ENCODE assay signal across 23 cellular contexts in the genomic region with DNA sequence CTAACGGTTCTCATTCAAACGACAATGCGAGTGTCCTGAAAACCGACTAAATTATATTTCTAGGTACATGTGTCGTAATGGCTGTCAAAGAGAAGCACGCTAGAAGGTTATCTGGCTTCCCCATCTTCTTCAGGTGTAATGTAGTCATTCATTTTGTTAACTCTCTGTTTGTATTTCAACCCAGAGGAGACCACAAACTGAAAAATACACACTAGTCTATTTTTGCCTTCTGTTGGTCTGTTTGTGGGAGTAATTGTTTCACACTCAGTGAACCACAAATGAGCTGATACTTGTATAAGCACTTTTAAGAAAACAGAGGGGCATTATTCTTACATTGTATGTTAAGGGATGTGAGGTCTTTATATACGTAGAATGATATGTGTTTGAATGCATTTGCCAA.
DNase-seq lines count a peak whose midpoint lies in the region; ATAC-seq and TF ChIP-seq lines count a peak whose summit lies in the region.
"Had no signal": no experiment of that assay in that cellular context is flagged by ENCODE, and none has a peak within 500 bp of the region (broad histone marks: within the 10 kb centered on the region; RNA-seq: fewer than 3 reads in every experiment).

No MANE protein-coding gene starts in this region.

- H2AFZ ChIP-seq in Loucy (ENCODE audit: low read length), result peak overlapping the region; percentile 73
- H2AFZ ChIP-seq: GM23248 had no signal

- no peaks in the 10 kb centered on the region for H3K9me2 ChIP-seq in Loucy (replicated peaks; ENCODE audit: low read depth, low read length)
- H3K9me2 ChIP-seq: SK-N-SH had no signal

- H3K27me3 Mint-ChIP-seq in activated CD4-positive, alpha-beta T cell treated with anti-CD3 and anti-CD28 coated beads, Interleukin-2, amount 10 ng/mL, durations not matched to agents 24 days and 14 days, result peaks cover 12% of the 10 kb centered on the region
- H3K27me3 Mint-ChIP-seq in endodermal cell (ENCODE audit: insufficient read depth), result peaks cover 9% of the 10 kb centered on the region
- H3K27me3 Mint-ChIP-seq: B cell had no signal

- peaks cover 62% of the 10 kb centered on the region for H3K4me1 ChIP-seq in Loucy (ENCODE audit: insufficient read depth, low read length, poor library complexity, severe bottlenecking)
- H3K4me1 ChIP-seq in endodermal cell (ENCODE audit: control insufficient read depth, insufficient read depth, low read length), result no peaks in the 10 kb centered on the region
- H3K4me1 ChIP-seq: right lobe of liver had no signal

- peaks cover 7% of the 10 kb centered on the region for H3K9me3 Mint-ChIP-seq in activated CD4-positive, alpha-beta T cell treated with anti-CD3 and anti-CD28 coated beads, Interleukin-2, amount 10 ng/mL, durations not matched to agents 24 days and 14 days
- peaks cover 7% of the 10 kb centered on the region for H3K9me3 Mint-ChIP-seq in endodermal cell
- H3K9me3 Mint-ChIP-seq: activated naive CD4-positive, alpha-beta T cell treated with anti-CD3 and anti-CD28 coated beads for 36 hours had no signal

- H3K4me3 Mint-ChIP-seq in activated CD4-positive, alpha-beta T cell treated with anti-CD3 and anti-CD28 coated beads, Interleukin-2, amount 10 ng/mL, durations not matched to agents 24 days and 14 days, result peak overlapping the region; percentile 13
- H3K4me3 Mint-ChIP-seq in endodermal cell, result no peak overlapping the region
- H3K4me3 Mint-ChIP-seq: activated naive CD4-positive, alpha-beta T cell treated with anti-CD3 and anti-CD28 coated beads for 36 hours; B cell had no signal

- H3K27ac Mint-ChIP-seq in activated CD4-positive, alpha-beta T cell treated with anti-CD3 and anti-CD28 coated beads, Interleukin-2, amount 10 ng/mL, durations not matched to agents 24 days and 14 days, result peak overlapping the region; percentile 61
- H3K27ac Mint-ChIP-seq in endodermal cell, result no peak overlapping the region
- H3K27ac Mint-ChIP-seq: activated naive CD4-positive, alpha-beta T cell treated with anti-CD3 and anti-CD28 coated beads for 36 hours; B cell had no signal

- H3K36me3 Mint-ChIP-seq in activated CD4-positive, alpha-beta T cell treated with anti-CD3 and anti-CD28 coated beads, Interleukin-2, amount 10 ng/mL, durations not matched to agents 24 days and 14 days (ENCODE audit: low read depth), result peaks cover 9% of the 10 kb centered on the region
- peaks cover 2% of the 10 kb centered on the region for H3K36me3 Mint-ChIP-seq in endodermal cell (ENCODE audit: low read depth)

- no peak overlapping the region for H3K4me3 ChIP-seq in Loucy (ENCODE audit: low read length, poor library complexity, severe bottlenecking)
- H3K4me3 ChIP-seq in endodermal cell (ENCODE audit: low read length), result peak overlapping the region; percentile 29
- H3K4me3 ChIP-seq: GM23248, right lobe of liver had no signal

- H4K20me1 ChIP-seq in Loucy (ENCODE audit: insufficient read depth, low read length, poor library complexity, severe bottlenecking), result no peaks in the 10 kb centered on the region

- intact Hi-C loops in activated CD4-positive, alpha-beta T cell treated with anti-CD3 and anti-CD28 coated beads, Interleukin-2, amount 10 ng/mL, durations not matched to agents 24 days and 14 days (cut with micrococcal nuclease), result loop anchor here (1.0 to 5.0 kb wide), 3 partner anchors 22 to 112 kb away; no protein-coding TSS in a partner anchor
- intact Hi-C loops in left cardiac atrium (cut with DNase I), result no loop called here

- H3K4me2 ChIP-seq in Loucy (ENCODE audit: low read depth, low read length, poor library complexity, severe bottlenecking), result peak overlapping the region; percentile 56
- H3K4me2 ChIP-seq: SK-N-SH had no signal

- no peaks in the 10 kb centered on the region for H3K79me2 ChIP-seq in Loucy (ENCODE audit: insufficient read depth, low read length)

- H3K27ac ChIP-seq in endodermal cell (ENCODE audit: low read depth, low read length) (no peak overlapping the region), caudate nucleus (ENCODE audit: low read depth, low read length) (no peak overlapping the region)
- H3K27ac ChIP-seq: GM23248, right lobe of liver had no signal

- no peak for DNase-seq in activated CD4-positive, alpha-beta T cell treated with anti-CD3 and anti-CD28 coated beads, Interleukin-2, amount 10 ng/mL, durations not matched to agents 24 days and 14 days
- no peak for DNase-seq in activated CD4-positive, alpha-beta T cell treated with anti-CD3 and anti-CD28 coated beads for 1 hour
- no peak for DNase-seq in endodermal cell
- DNase-seq in caudate nucleus (lab: John Stamatoyannopoulos, UW), result no peak
- DNase-seq in OCI-M2 (lab: John Stamatoyannopoulos, UW; ENCODE audit: unreplicated experiment), result no peak
- no peak for DNase-seq in left cardiac atrium
- DNase-seq: activated CD8-positive, alpha-beta memory T cell treated with anti-CD3 and anti-CD28 coated beads, Interleukin-2, amount 50 U/mL, for 48 hours; activated naive CD4-positive, alpha-beta T cell treated with anti-CD3 and anti-CD28 coated beads for 36 hours; Calu3; EL; GM23248; midbrain; NCI-H1105; NCI-H2081 treated with DMSO at 0.1 percent for 48 hours; NCI-H446 treated with DMSO at 0.1 percent for 48 hours; right lobe of liver; RPMI8226; SK-N-SH; stimulated activated CD4-positive, alpha-beta T cell treated with anti-CD3 and anti-CD28 coated beads, Interleukin-15, amount 100 ng/mL, for 24 hours; T1000 had no signal

- WGBS in endodermal cell (ENCODE audit: insufficient coverage in 1 of 2, insufficient read length in 1 of 2), 2 experiments, result 96 to 100% methylated on average over 6 to 7 of the region's 7 CpGs

- no peaks in the 10 kb centered on the region for H3K9me3 ChIP-seq in Loucy (ENCODE audit: insufficient read depth, low read depth, low read length)
- H3K9me3 ChIP-seq in endodermal cell (ENCODE audit: control insufficient read depth, low read length), result peaks cover 16% of the 10 kb centered on the region
- H3K9me3 ChIP-seq: right lobe of liver, SK-N-SH had no signal

- ATAC-seq in GM18502 (IDR thresholded peaks at IDR 0.05; ENCODE audit: poor library complexity, unreplicated experiment) (peak; percentile 68), left cardiac atrium (no peak)
- ATAC-seq: right lobe of liver had no signal

- H3K27me3 ChIP-seq in Loucy (ENCODE audit: insufficient read depth, low read length, poor library complexity, severe bottlenecking), result no peaks in the 10 kb centered on the region
- H3K27me3 ChIP-seq in endodermal cell (ENCODE audit: control insufficient read depth, insufficient read depth, low read length, poor library complexity, severe bottlenecking), result peaks cover 9% of the 10 kb centered on the region
- H3K27me3 ChIP-seq: right lobe of liver had no signal

- peaks cover 5% of the 10 kb centered on the region; the same call in 1 of the 2 replicates for H3F3A ChIP-seq in Loucy (ENCODE audit: low read depth)

- no peak for TF ChIP-seq CTCF in Loucy (conservative IDR thresholded peaks at IDR 0.05; ENCODE audit: low read length)
- TF ChIP-seq CTCF in endodermal cell (conservative IDR thresholded peaks at IDR 0.05), result no peak

- H3K36me3 ChIP-seq in Loucy (ENCODE audit: insufficient read depth, low read length), result no peaks in the 10 kb centered on the region
- no peaks in the 10 kb centered on the region for H3K36me3 ChIP-seq in endodermal cell (ENCODE audit: control insufficient read depth, insufficient read depth, low read length)
- H3K36me3 ChIP-seq: right lobe of liver had no signal

- H3K9ac ChIP-seq in Loucy (ENCODE audit: low read depth, low read length, poor library complexity, severe bottlenecking) (peak overlapping the region; percentile 30), endodermal cell (ENCODE audit: extremely low read depth, low read length, poor library complexity, severe bottlenecking) (no peak overlapping the region)
- H3K9ac ChIP-seq: GM23248, SK-N-SH had no signal

- H3K4me1 Mint-ChIP-seq in activated CD4-positive, alpha-beta T cell treated with anti-CD3 and anti-CD28 coated beads, Interleukin-2, amount 10 ng/mL, durations not matched to agents 24 days and 14 days, result peaks cover 32% of the 10 kb centered on the region
- H3K4me1 Mint-ChIP-seq in endodermal cell, result peaks cover 8% of the 10 kb centered on the region
- H3K4me1 Mint-ChIP-seq: B cell had no signal
